ENCODE assay signal across 22 cellular contexts in the genomic region with DNA sequence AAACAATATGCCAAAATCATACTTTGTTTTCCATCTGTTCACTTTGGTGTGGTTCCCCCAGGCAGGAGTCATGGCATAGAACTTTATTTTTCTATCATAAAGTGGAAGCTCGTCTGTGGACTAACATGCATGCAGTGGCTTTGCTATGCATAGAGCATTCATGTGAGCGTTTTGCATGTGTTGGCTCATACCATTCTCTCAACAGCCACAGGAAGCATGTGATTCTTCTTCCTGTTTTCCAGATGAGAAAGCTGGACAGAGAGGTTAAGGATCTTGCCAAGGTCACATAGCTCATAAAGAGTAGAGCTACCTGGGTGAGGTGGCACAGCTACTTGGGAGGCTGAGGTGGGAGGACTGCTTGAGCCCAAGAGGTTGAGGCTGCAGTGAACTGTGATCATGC.
"Had no signal": no experiment of that assay in that cellular context is flagged by ENCODE, and none has a peak within 500 bp of the region (broad histone marks: within the 10 kb centered on the region; RNA-seq: fewer than 3 reads in every experiment).

No MANE protein-coding gene starts in this region.

- H3K4me1 ChIP-seq: right lobe of liver, uterus had no signal

- H3K27me3 ChIP-seq: left lung, right atrium auricular region, right lobe of liver, tibial nerve, uterus had no signal

- H3K27ac ChIP-seq: left lung, ovary, right atrium auricular region, right lobe of liver, tibial nerve had no signal

- FAIRE-seq: kidney had no signal

- H3K4me3 ChIP-seq: left lung, lung, mucosa of descending colon, ovary, right atrium auricular region, right lobe of liver, smooth muscle cell, tibial nerve, uterus had no signal

- H3K36me3 ChIP-seq: left lung, ovary, right atrium auricular region, right lobe of liver, tibial nerve, uterus had no signal

- H3K9me3 ChIP-seq: left lung, mucosa of descending colon, ovary, right atrium auricular region, right lobe of liver, tibial nerve, uterus had no signal

- DNase-seq: hypothalamus; immature natural killer cell; kidney; left colon; left lung; midbrain; mucosa of descending colon; naive thymus-derived CD4-positive, alpha-beta T cell; ovary; right lobe of liver; stimulated activated CD4-positive, alpha-beta T cell treated with anti-CD3 and anti-CD28 coated beads, Interleukin-1b, Interleukin-23, amount 100 ng/mL, for 48 hours; stimulated activated CD4-positive, alpha-beta T cell treated with anti-CD3 and anti-CD28 coated beads, Interleukin-2, amount 100 ng/mL, for 48 hours; stimulated activated CD4-positive, alpha-beta T cell treated with anti-CD3 and anti-CD28 coated beads, Interleukin-4, amount 100 ng/mL, for 4 hours; stimulated activated CD8-positive, alpha-beta memory T cell treated with anti-CD3 and anti-CD28 coated beads, Interleukin-4, amount 100 ng/mL, for 48 hours; stimulated activated naive CD4-positive, alpha-beta T cell treated with Interleukin-2 at 50 U/mL for 16 hours; stimulated activated naive CD8-positive, alpha-beta T cell treated with anti-CD3 and anti-CD28 coated beads, Interleukin-15, amount 100 ng/mL, for 72 hours; substantia nigra; uterus had no signal

- H3K4me2 ChIP-seq: smooth muscle cell had no signal
